In the genomic region with DNA sequence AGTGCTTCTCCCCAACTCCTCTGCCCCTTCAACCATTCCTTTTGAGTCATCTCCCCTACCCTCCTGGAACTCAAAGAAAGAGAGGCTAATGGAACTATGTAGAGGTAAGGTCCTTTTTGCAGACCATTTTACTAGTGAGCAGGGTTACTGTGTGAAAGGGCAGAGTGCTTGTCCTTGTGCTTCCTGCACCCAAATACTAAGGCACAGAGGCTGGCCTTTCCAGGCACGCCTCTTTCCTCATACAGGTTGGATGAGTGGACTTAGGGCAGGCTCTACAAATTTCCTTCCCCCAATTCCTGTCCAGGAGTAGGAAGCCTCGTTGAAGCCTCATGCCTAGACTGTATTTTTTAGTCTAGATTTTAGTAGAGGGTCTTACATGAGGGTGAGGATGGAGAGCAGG, we compare ENCODE assay signal across 25 cellular contexts.
"Had no signal": no experiment of that assay in that cellular context is flagged by ENCODE, and none has a peak within 500 bp of the region (broad histone marks: within the 10 kb centered on the region; RNA-seq: fewer than 3 reads in every experiment).

No MANE protein-coding gene starts in this region.

- H3K4me3 ChIP-seq: MG63 had no signal

- H3K36me3 Mint-ChIP-seq: activated CD8-positive, alpha-beta memory T cell treated with anti-CD3 and anti-CD28 coated beads, Interleukin-2, amount 10 ng/mL, durations not matched to agents 7 days and 5 days; activated naive CD4-positive, alpha-beta T cell treated with anti-CD3 and anti-CD28 coated beads, Interleukin-2, amount 50 U/mL, for 24 hours; WTC11 had no signal

- DNase-seq: activated CD4-positive, alpha-beta T cell treated with anti-CD3 and anti-CD28 coated beads for 48 hours; activated CD4-positive, alpha-beta T cell treated with anti-CD3 and anti-CD28 coated beads, Interleukin-2, amount 50 U/mL, for 48 hours; activated CD4-positive, CD25-positive, alpha-beta regulatory T cell treated with anti-CD3 and anti-CD28 coated beads, Interleukin-2, amount 50 U/mL, for 72 hours; activated CD8-positive, alpha-beta memory T cell treated with anti-CD3 and anti-CD28 coated beads, Interleukin-2, amount 10 ng/mL, durations not matched to agents 7 days and 5 days; activated effector memory CD4-positive, alpha-beta T cell treated with Interleukin-2 at 50 U/mL for 16 hours; activated naive CD4-positive, alpha-beta T cell; activated T-cell treated with anti-CD3 and anti-CD28 coated beads, Interleukin-2, amount 50 U/mL, for 24 hours; aorta; MG63; MV-4-11; NCI-H1105; NCI-H1436; NCI-H1694 treated with DMSO at 0.1 percent for 48 hours; NCI-H2029 treated with DMSO at 0.1 percent for 48 hours; NCI-H345; NCI-H510A; NCI-H526 treated with DMSO at 0.1 percent for 48 hours; NCI-H82; NK-92 treated with Interleukin-12 subunit alpha and Interleukin-12 subunit beta, amount 100 ng/mL, for 24 hours; SHP77 treated with DMSO at 0.1 percent for 48 hours; T-helper 17 cell; T-helper 9 cell had no signal

- H3K9me3 Mint-ChIP-seq: activated naive CD4-positive, alpha-beta T cell treated with anti-CD3 and anti-CD28 coated beads, Interleukin-2, amount 50 U/mL, for 24 hours; activated T-cell treated with anti-CD3 and anti-CD28 coated beads, Interleukin-2, amount 50 U/mL, for 24 hours; activated T-helper 1 cell treated with anti-CD3 and anti-CD28 coated beads, Interleukin-12 subunit alpha, Interleukin-12 subunit beta, Interleukin-2, Interleukin-4 antibody, amounts not matched to agents 30 ng/mL and 10 ng/mL and 1 ng/mL, durations not matched to agents 14 hours and 24 hours and 36 hours; WTC11 had no signal

- ATAC-seq: activated CD8-positive, alpha-beta memory T cell treated with anti-CD3 and anti-CD28 coated beads, Interleukin-2, amount 10 ng/mL, durations not matched to agents 7 days and 5 days; T-helper 17 cell; WTC11 had no signal

- H3K36me3 ChIP-seq: MG63 had no signal

- H3K4me1 Mint-ChIP-seq: activated CD8-positive, alpha-beta memory T cell treated with anti-CD3 and anti-CD28 coated beads, Interleukin-2, amount 10 ng/mL, durations not matched to agents 7 days and 5 days; activated naive CD4-positive, alpha-beta T cell treated with anti-CD3 and anti-CD28 coated beads, Interleukin-2, amount 50 U/mL, for 24 hours; T-helper 17 cell had no signal

- H3K4me3 Mint-ChIP-seq: activated CD8-positive, alpha-beta memory T cell treated with anti-CD3 and anti-CD28 coated beads, Interleukin-2, amount 10 ng/mL, durations not matched to agents 7 days and 5 days; activated naive CD4-positive, alpha-beta T cell treated with anti-CD3 and anti-CD28 coated beads, Interleukin-2, amount 50 U/mL, for 24 hours; activated T-cell treated with anti-CD3 and anti-CD28 coated beads, Interleukin-2, amount 50 U/mL, for 24 hours; activated T-helper 1 cell treated with anti-CD3 and anti-CD28 coated beads, Interleukin-12 subunit alpha, Interleukin-12 subunit beta, Interleukin-2, Interleukin-4 antibody, amounts not matched to agents 30 ng/mL and 10 ng/mL and 1 ng/mL, durations not matched to agents 14 hours and 24 hours and 36 hours; T-helper 17 cell; WTC11 had no signal

- H3K9me3 ChIP-seq: MG63 had no signal

- H3K27ac Mint-ChIP-seq: activated CD8-positive, alpha-beta memory T cell treated with anti-CD3 and anti-CD28 coated beads, Interleukin-2, amount 10 ng/mL, durations not matched to agents 7 days and 5 days; activated naive CD4-positive, alpha-beta T cell treated with anti-CD3 and anti-CD28 coated beads, Interleukin-2, amount 50 U/mL, for 24 hours; activated T-cell treated with anti-CD3 and anti-CD28 coated beads, Interleukin-2, amount 50 U/mL, for 24 hours; activated T-helper 1 cell treated with anti-CD3 and anti-CD28 coated beads, Interleukin-12 subunit alpha, Interleukin-12 subunit beta, Interleukin-2, Interleukin-4 antibody, amounts not matched to agents 30 ng/mL and 10 ng/mL and 1 ng/mL, durations not matched to agents 14 hours and 24 hours and 36 hours; T-helper 17 cell; WTC11 had no signal
